In genomic region chr3:23254875-23255274, GRCh38 we compare ENCODE assay signal across 15 cellular contexts.
"Had no signal": no experiment of that assay in that cellular context is flagged by ENCODE, and none has a peak within 500 bp of the region (broad histone marks: within the 10 kb centered on the region; RNA-seq: fewer than 3 reads in every experiment).

No MANE protein-coding gene starts in this region.

- H3K36me3 Mint-ChIP-seq: activated naive CD4-positive, alpha-beta T cell treated with anti-CD3 and anti-CD28 coated beads, Interleukin-2, amount 10 ng/mL, durations not matched to agents 7 days and 5 days had no signal

- H3K9me3 Mint-ChIP-seq: activated T-helper 2 cell treated with anti-CD3 and anti-CD28 coated beads, Interferon-gamma antibody, Interleukin-2, Interleukin-4, amounts not matched to agents 10 μg/mL and 5 μg/mL and 100 μg/mL, durations not matched to agents 14 hours and 24 hours and 36 hours had no signal

- H3K36me3 ChIP-seq: colonic mucosa, gastrocnemius medialis, heart right ventricle, left ventricle myocardium inferior, sigmoid colon had no signal

- H3K4me3 Mint-ChIP-seq: activated CD4-positive, alpha-beta T cell treated with anti-CD3 and anti-CD28 coated beads, Interleukin-2, amount 10 ng/mL, durations not matched to agents 7 days and 5 days; activated naive CD4-positive, alpha-beta T cell treated with anti-CD3 and anti-CD28 coated beads, Interleukin-2, amount 10 ng/mL, durations not matched to agents 7 days and 5 days; stimulated activated naive B cell treated with anti-CD40 and anti-IgM and Interleukin-4, amounts not matched to agents 10 μg/mL and 1 μg/mL and 100 μg/mL, for 72 hours had no signal

- H3K4me1 Mint-ChIP-seq: activated naive CD4-positive, alpha-beta T cell treated with anti-CD3 and anti-CD28 coated beads, Interleukin-2, amount 10 ng/mL, durations not matched to agents 7 days and 5 days had no signal

- H3K4me1 ChIP-seq: colonic mucosa had no signal

- H3K27me3 ChIP-seq: colonic mucosa, gastrocnemius medialis, heart right ventricle, sigmoid colon had no signal

- H3K9me3 ChIP-seq: colonic mucosa, gastrocnemius medialis, heart right ventricle, left ventricle myocardium inferior, sigmoid colon had no signal

- DNase-seq: activated CD4-positive, alpha-beta T cell treated with anti-CD3 and anti-CD28 coated beads, Interleukin-2, amount 10 ng/mL, durations not matched to agents 7 days and 5 days; activated CD4-positive, CD25-positive, alpha-beta regulatory T cell; activated CD8-positive, alpha-beta memory T cell treated with anti-CD3 and anti-CD28 coated beads for 24 hours; activated naive CD4-positive, alpha-beta T cell treated with anti-CD3 and anti-CD28 coated beads, Interleukin-2, amount 10 ng/mL, durations not matched to agents 7 days and 5 days; caudate nucleus; colonic mucosa; effector CD4-positive, alpha-beta T cell; gastrocnemius medialis; heart right ventricle; left ventricle myocardium inferior; sigmoid colon; stimulated activated CD4-positive, alpha-beta T cell treated with anti-CD3 and anti-CD28 coated beads, Interleukin-2, amount 100 ng/mL, for 24 hours; stimulated activated naive B cell treated with anti-CD40 and anti-IgM and Interleukin-4, amounts not matched to agents 10 μg/mL and 1 μg/mL and 100 μg/mL, for 72 hours; trophoblast cell had no signal

- ATAC-seq: gastrocnemius medialis, heart right ventricle had no signal

- H3K4me3 ChIP-seq: colonic mucosa, gastrocnemius medialis, heart right ventricle, left ventricle myocardium inferior, sigmoid colon had no signal

- H3K27ac ChIP-seq: colonic mucosa, heart right ventricle, left ventricle myocardium inferior, sigmoid colon had no signal

- H3K27ac Mint-ChIP-seq: activated CD4-positive, alpha-beta T cell treated with anti-CD3 and anti-CD28 coated beads, Interleukin-2, amount 10 ng/mL, durations not matched to agents 7 days and 5 days; activated naive CD4-positive, alpha-beta T cell treated with anti-CD3 and anti-CD28 coated beads, Interleukin-2, amount 10 ng/mL, durations not matched to agents 7 days and 5 days; activated T-helper 2 cell treated with anti-CD3 and anti-CD28 coated beads, Interferon-gamma antibody, Interleukin-2, Interleukin-4, amounts not matched to agents 10 μg/mL and 5 μg/mL and 100 μg/mL, durations not matched to agents 14 hours and 24 hours and 36 hours; stimulated activated naive B cell treated with anti-CD40 and anti-IgM and Interleukin-4, amounts not matched to agents 10 μg/mL and 1 μg/mL and 100 μg/mL, for 72 hours had no signal

- H3K27me3 Mint-ChIP-seq: activated CD4-positive, alpha-beta T cell treated with anti-CD3 and anti-CD28 coated beads, Interleukin-2, amount 10 ng/mL, durations not matched to agents 7 days and 5 days; activated naive CD4-positive, alpha-beta T cell treated with anti-CD3 and anti-CD28 coated beads, Interleukin-2, amount 10 ng/mL, durations not matched to agents 7 days and 5 days; stimulated activated naive B cell treated with anti-CD40 and anti-IgM and Interleukin-4, amounts not matched to agents 10 μg/mL and 1 μg/mL and 100 μg/mL, for 72 hours had no signal
